Comparison of ENCODE assay signal across 12 cellular contexts in genomic region chr4:80875642-80876041, GRCh38.
DNase-seq lines count a peak whose midpoint lies in the region; ATAC-seq and TF ChIP-seq lines count a peak whose summit lies in the region.
"Had no signal": no experiment of that assay in that cellular context is flagged by ENCODE, and none has a peak within 500 bp of the region (broad histone marks: within the 10 kb centered on the region; RNA-seq: fewer than 3 reads in every experiment).

No MANE protein-coding gene starts in this region.

- peaks cover 6% of the 10 kb centered on the region for H3K27me3 Mint-ChIP-seq in T-helper 17 cell

- peaks cover 3% of the 10 kb centered on the region for H3K36me3 Mint-ChIP-seq in T-helper 17 cell (ENCODE audit: low read depth)
- H3K36me3 Mint-ChIP-seq: CD8-positive, alpha-beta memory T cell had no signal

- TF ChIP-seq CTCF in GM20000 (IDR thresholded peaks at IDR 0.05; ENCODE audit: extremely low read depth, missing control alignments) = no peak

- DNase-seq in GM20000 (ENCODE audit: low spot score) = peak; percentile 36
- no peak for DNase-seq in T-helper 17 cell
- DNase-seq in activated CD4-positive, alpha-beta T cell treated with anti-CD3 and anti-CD28 coated beads, Interleukin-2, amount 50 U/mL, for 1 hour = no peak
- DNase-seq in EL = no peak
- DNase-seq in MV-4-11 (lab: John Stamatoyannopoulos, UW) = no peak
- DNase-seq in NCI-H2081 (lab: John Stamatoyannopoulos, UW) = no peak
- DNase-seq: activated CD4-positive, alpha-beta T cell treated with anti-CD3 and anti-CD28 coated beads for 4 hours; CD8-positive, alpha-beta memory T cell; MM.1S had no signal

- no peaks in the 10 kb centered on the region for H3K9me3 ChIP-seq in T-helper 17 cell (ENCODE audit: control insufficient read depth, low read length, poor library complexity, severe bottlenecking)
- H3K9me3 ChIP-seq: esophagus muscularis mucosa had no signal

- H3K4me1 Mint-ChIP-seq in T-helper 17 cell = peaks cover 4% of the 10 kb centered on the region
- H3K4me1 Mint-ChIP-seq: CD8-positive, alpha-beta memory T cell had no signal

- no peak overlapping the region for H3K27ac Mint-ChIP-seq in T-helper 17 cell
- H3K27ac Mint-ChIP-seq: CD8-positive, alpha-beta memory T cell had no signal

- H3K4me3 Mint-ChIP-seq in T-helper 17 cell = no peak overlapping the region
- H3K4me3 Mint-ChIP-seq: CD8-positive, alpha-beta memory T cell had no signal

- peak; percentile 86 for ATAC-seq in GM18502 (IDR thresholded peaks at IDR 0.05; ENCODE audit: poor library complexity, unreplicated experiment)
- peak; percentile 76 for ATAC-seq in HG03045 (IDR thresholded peaks at IDR 0.05; ENCODE audit: unreplicated experiment)
- ATAC-seq in T-helper 17 cell = peak; percentile 64
